10 cellular contexts compared by ENCODE assay signal in genomic region chr4:112287258-112287873, GRCh38. TPM values are rescaled to one million over a fixed set of nuclear protein-coding genes. Genes with fewer than 3 reads are reported as not detected.
DNase-seq lines count a peak whose midpoint lies in the region; ATAC-seq, FAIRE-seq and TF ChIP-seq lines count a peak whose summit lies in the region.
"Had no signal": no experiment of that assay in that cellular context is flagged by ENCODE, and none has a peak within 500 bp of the region (broad histone marks: within the 10 kb centered on the region; RNA-seq: fewer than 3 reads in every experiment).

No MANE protein-coding gene starts in this region.

- H3K27me3 ChIP-seq in effector memory CD4-positive, alpha-beta T cell (replicated peaks; ENCODE audit: control insufficient read depth, insufficient read depth, low read length, poor library complexity, severe bottlenecking) = no peaks in the 10 kb centered on the region
- H3K27me3 ChIP-seq in heart right ventricle = no peaks in the 10 kb centered on the region

- H3K4me1 ChIP-seq in effector memory CD4-positive, alpha-beta T cell (ENCODE audit: control insufficient read depth, insufficient read depth, low read length, poor library complexity, severe bottlenecking) = peaks cover 36% of the 10 kb centered on the region
- peaks cover 0 to 54% (median 17%) of the 10 kb centered on the region in 9 donors for H3K4me1 ChIP-seq in heart right ventricle

- H3K36me3 ChIP-seq in effector memory CD4-positive, alpha-beta T cell (ENCODE audit: control insufficient read depth, insufficient read depth, low read length) = no peaks in the 10 kb centered on the region
- no peaks in the 10 kb centered on the region for H3K36me3 ChIP-seq in heart right ventricle

- peak; percentile 77 for TF ChIP-seq POLR2A in GM12891 (IDR thresholded peaks at IDR 0.05; ENCODE audit: low read depth, low read length)

- H3K4me3 ChIP-seq in effector memory CD4-positive, alpha-beta T cell (ENCODE audit: insufficient read depth, low read depth, low read length, poor library complexity, severe bottlenecking) = peak overlapping the region; percentile 11
- H3K4me3 ChIP-seq in heart right ventricle = no peak overlapping the region

- intact Hi-C loops in heart right ventricle (cut with DNase I) = no loop called here

- H3K27ac ChIP-seq in effector memory CD4-positive, alpha-beta T cell (ENCODE audit: insufficient read depth, low read length, poor library complexity, severe bottlenecking) = peak overlapping the region; percentile 90
- H3K27ac ChIP-seq in heart right ventricle = peak overlapping the region in 1 of 10 donors; percentile 95

- no peak for TF ChIP-seq CTCF in GM10248 (IDR thresholded peaks at IDR 0.05; ENCODE audit: control extremely low read depth, extremely low read depth, low read depth, missing control alignments)
- no peak for TF ChIP-seq CTCF in heart right ventricle (IDR thresholded peaks at IDR 0.05)

- CTCF ChIA-PET in GM10248 (lab: Yijun Ruan, JAX) = interaction anchor here (0.6 to 2.9 kb wide), 9 partner anchors 12 to 235 kb away, joined by 3 to 12 read pairs (median 3); no protein-coding TSS in a partner anchor

- no peaks in the 10 kb centered on the region for H3K9me3 ChIP-seq in effector memory CD4-positive, alpha-beta T cell (ENCODE audit: control insufficient read depth, low read length)
- no peaks in the 10 kb centered on the region for H3K9me3 ChIP-seq in heart right ventricle

- peak; percentile 26 for ATAC-seq in GM19455 (IDR thresholded peaks at IDR 0.05; ENCODE audit: unreplicated experiment)
- peak; percentile 33 for ATAC-seq in HG03442 (IDR thresholded peaks at IDR 0.05; ENCODE audit: unreplicated experiment)
- no peak for ATAC-seq in HG03039 (IDR thresholded peaks at IDR 0.05; ENCODE audit: unreplicated experiment)
- ATAC-seq in heart right ventricle = no peak

- peak; percentile 90 for FAIRE-seq in GM12891 (lab: Jason Lieb, UNC)

- POLR2A ChIA-PET in GM10248 (lab: Yijun Ruan, JAX) = interaction anchor here (0.5 to 1.0 kb wide), 2 partner anchors 38 to 56 kb away, joined by 3 to 6 read pairs; partner anchors contain the start of gene AP1AR

- WGBS in heart right ventricle, 2 donors = 97% methylated on average over 7 of the region's 7 CpGs

- DNase-seq in GM12891 (ENCODE audit: insufficient read length, low spot score) (no peak), GM10248 (ENCODE audit: extremely low spot score) (no peak), AG08395 (ENCODE audit: low spot score) (no peak), heart right ventricle (no peak)
- no peak for DNase-seq in effector memory CD4-positive, alpha-beta T cell
- DNase-seq: NK-92 treated with Interleukin-12 subunit alpha and Interleukin-12 subunit beta, amount 100 ng/mL, for 24 hours had no signal

TF ChIP-seq in GM12891, 5 proteins besides CTCF, POLR2A, EP300 and RAD21:
- TF ChIP-seq PAX5 (IDR thresholded peaks at IDR 0.05; ENCODE audit: insufficient read depth, low read length, severe bottlenecking) (no peak), POU2F2 (IDR thresholded peaks at IDR 0.05; ENCODE audit: low read depth, low read length) (peak; percentile 53; the same call in 1 of the 2 replicates), TAF1 (IDR thresholded peaks at IDR 0.05; ENCODE audit: low read depth, low read length) (peak; percentile 45; the same call in 1 of the 2 replicates), POLR2AphosphoS5 (IDR thresholded peaks at IDR 0.05; ENCODE audit: low read depth, low read length) (no peak; the same call in none of the 2 replicates)

RNA-seq across cellular contexts. Expression of gene TIFA, which starts 1.7 kb away (rescaled TPM):
- polyA plus RNA-seq in GM12891 (2012; ENCODE audit: low read depth, missing spikeins) = 51.3 TPM
- 10 to 100 TPM in 6 of 10 donors, 1 to 10 TPM in 4; 3.7 to 21.4 (median 14.2) TPM for total RNA-seq in heart right ventricle
- polyA plus RNA-seq in heart right ventricle = 1 to 10 TPM; 3.5 to 3.8 TPM

RNA-seq across cellular contexts. Expression of gene ALPK1, which starts 9.8 kb away (rescaled TPM):
- polyA plus RNA-seq in GM12891 (2012; ENCODE audit: low read depth, missing spikeins) = 21.6 TPM
- 10 to 100 TPM in 1 of 10 donors, 1 to 10 TPM in 9; 2.4 to 11.0 (median 4.5) TPM for total RNA-seq in heart right ventricle
- 1 to 10 TPM; 1.1 to 3.9 TPM for polyA plus RNA-seq in heart right ventricle
- total RNA-seq: G401 had no signal

RNA-seq across cellular contexts. Expression of gene AP1AR, which starts 55.8 kb away (rescaled TPM):
- polyA plus RNA-seq in GM12891 (2012; ENCODE audit: low read depth, missing spikeins) = 7.2 TPM
- total RNA-seq in heart right ventricle = 10 to 100 TPM in 7 of 10 donors, 1 to 10 TPM in 3; 7.6 to 13.4 (median 11.4) TPM
- polyA plus RNA-seq in heart right ventricle = 1 to 10 TPM; 5.5 to 6.9 TPM

Comparison
In these comparisons a context has a peak if more than half of its experiments do, and no peak if none do; other contexts are left out.
1. ATAC-seq: peak in GM19455 (single experiment) and HG03442 (single experiment); none in HG03039 (single experiment) and heart right ventricle (0 of 8).